10 cellular contexts compared by ENCODE assay signal in genomic region chr1:241637604-241638003, GRCh38. TPM values are rescaled to one million over a fixed set of nuclear protein-coding genes. Genes with fewer than 3 reads are reported as not detected.
A peak's percentile ranks its signal among the peaks of the same experiment; 100 is the strongest.
DNase-seq lines count a peak whose midpoint lies in the region; ATAC-seq, FAIRE-seq and TF ChIP-seq lines count a peak whose summit lies in the region.
"Had no signal": no experiment of that assay in that cellular context is flagged by ENCODE, and none has a peak within 500 bp of the region (broad histone marks: within the 10 kb centered on the region; RNA-seq: fewer than 3 reads in every experiment).

No MANE protein-coding gene starts in this region.

- 83% methylated on average over 4 of the region's 4 CpGs for WGBS in HepG2 (ENCODE audit: low lambda C conversion rate)
- 53% methylated on average over 2 of the region's 4 CpGs for WGBS in right lobe of liver (ENCODE audit: insufficient coverage, low coverage, low lambda C conversion rate, missing lambda C conversion rate)

- H3K79me2 ChIP-seq in HepG2 (ENCODE audit: insufficient read depth, low read length): peaks cover 24% of the 10 kb centered on the region
- H3K79me2 ChIP-seq in fibroblast of lung (ENCODE audit: control insufficient read depth, insufficient read depth, low read length): peaks cover 19% of the 10 kb centered on the region

- POLR2A ChIA-PET in HepG2 (lab: Yijun Ruan, JAX): no interaction called here

- H4K20me1 ChIP-seq in HepG2 (ENCODE audit: insufficient read depth, low read length) (peaks cover 6% of the 10 kb centered on the region; the same call in 1 of the 2 replicates), fibroblast of lung (ENCODE audit: control insufficient read depth, extremely low read depth, insufficient read depth, low read length) (no peaks in the 10 kb centered on the region)

- peak overlapping the region; percentile 83 for H3K27ac Mint-ChIP-seq in type B pancreatic cell
- H3K27ac Mint-ChIP-seq in effector memory CD8-positive, alpha-beta T cell: no peak overlapping the region

- H3K36me3 ChIP-seq in HepG2 (replicated peaks in 1 of 2; ENCODE audit: control insufficient read depth in 1 of 2, insufficient read depth in 2 of 2, low read length in 2 of 2): peaks cover 2 to 18% of the 10 kb centered on the region in 2 experiments; a peak in 4 of 5 replicates
- peaks cover 0 to 8% (median under 1%) of the 10 kb centered on the region in 4 donors for H3K36me3 ChIP-seq in right lobe of liver
- peaks cover 8% of the 10 kb centered on the region for H3K36me3 ChIP-seq in fibroblast of lung (ENCODE audit: control insufficient read depth, insufficient read depth, low read length)

- H3K27ac ChIP-seq in HepG2 (ENCODE audit: extremely low read length, insufficient read depth, low read length) (no peak overlapping the region), right lobe of liver (no peak overlapping the region), fibroblast of lung (ENCODE audit: insufficient read depth, low read length) (no peak overlapping the region)

- H3K4me1 ChIP-seq in HepG2 (ENCODE audit: insufficient read depth, low read length) (peaks cover 42% of the 10 kb centered on the region), right lobe of liver (peaks cover 0 to 26% (median 5%) of the 10 kb centered on the region in 4 donors), fibroblast of lung (ENCODE audit: control insufficient read depth, extremely low read depth, insufficient read depth, low read length) (peaks cover 3% of the 10 kb centered on the region)

- in situ Hi-C loops in HepG2 (cut with HindIII; ENCODE audit: extremely low pct_ligation_motif_present, low pct_unique_long_range_greater_than_20kb): loop anchor here (10.0 kb wide), 1 partner anchor 113 kb away; no protein-coding TSS in a partner anchor
- in situ Hi-C loops in GM13976 (cut with MboI; ENCODE audit: low sequenced_read_pairs, unreplicated experiment): no loop called here

- peak overlapping the region in 1 of 3 experiments; percentile 85; a peak in 1 of 6 replicates for H3K4me3 ChIP-seq in HepG2 (replicated peaks in 1 of 3; ENCODE audit: insufficient read depth in 1 of 3, low read depth in 2 of 3, low read length in 3 of 3)
- H3K4me3 ChIP-seq in right lobe of liver: no peak overlapping the region
- peak overlapping the region; percentile 5 to 95 (median 58) for H3K4me3 ChIP-seq in fibroblast of lung (replicated peaks in 1 of 4; ENCODE audit: control extremely low read depth in 1 of 4, insufficient read depth in 1 of 4, low read depth in 3 of 4, low read length in 4 of 4)

- TF ChIP-seq CTCF in HepG2 (CRISPR knock-in tag; IDR thresholded peaks at IDR 0.05) (no peak), right lobe of liver (IDR thresholded peaks at IDR 0.05) (no peak), fibroblast of lung (conservative IDR thresholded peaks at IDR 0.05 in 1 of 2, IDR thresholded peaks at IDR 0.05 in 1 of 2; ENCODE audit: low read depth in 1 of 2, low read length in 2 of 2) (no peak), type B pancreatic cell (conservative IDR thresholded peaks at IDR 0.05) (no peak), GM13976 (IDR thresholded peaks at IDR 0.05; ENCODE audit: borderline replicate concordance, control extremely low read depth, extremely low read depth, insufficient read depth, missing control alignments) (no peak)

- H3K9me3 Mint-ChIP-seq in type B pancreatic cell: peaks cover 28% of the 10 kb centered on the region
- no peaks in the 10 kb centered on the region for H3K9me3 Mint-ChIP-seq in effector memory CD8-positive, alpha-beta T cell

- no peaks in the 10 kb centered on the region for H3K27me3 Mint-ChIP-seq in type B pancreatic cell
- no peaks in the 10 kb centered on the region for H3K27me3 Mint-ChIP-seq in effector memory CD8-positive, alpha-beta T cell

- CTCF ChIA-PET in HepG2 (lab: Yijun Ruan, JAX; ENCODE audit: low intra/inter-chr PET ratio, low total read pairs): no interaction called here

- intact Hi-C loops in HepG2 (cut with micrococcal nuclease; ENCODE audit: unreplicated experiment) (no loop called here), right lobe of liver (cut with DNase I) (loop anchor here in 1 of 2 donors (10.0 kb wide), 1 partner anchor 197 kb away; no protein-coding TSS in a partner anchor)

- BruUV-seq in HepG2 (replicated peaks; lab: Mats Ljungman, UMichigan): no TSS peak

- TF ChIP-seq POLR2A in HepG2 (IDR thresholded peaks at IDR 0.05; ENCODE audit: insufficient read depth in 1 of 2, low read depth in 2 of 2, low read length in 2 of 2): no peak
- TF ChIP-seq POLR2A in right lobe of liver (IDR thresholded peaks at IDR 0.05): no peak

- H2AFZ ChIP-seq in HepG2 (ENCODE audit: low read length): no peak overlapping the region
- H2AFZ ChIP-seq in fibroblast of lung (ENCODE audit: low read length): no peak overlapping the region

- peaks cover 34% of the 10 kb centered on the region for H3K36me3 Mint-ChIP-seq in type B pancreatic cell
- peaks cover 3% of the 10 kb centered on the region for H3K36me3 Mint-ChIP-seq in effector memory CD8-positive, alpha-beta T cell (ENCODE audit: insufficient read depth)

- DNase-seq in HepG2 (ENCODE audit: low spot score) (no peak), right lobe of liver (no peak), SKM-1 treated with dmso at 0.1 percent for 144 hours (lab: John Stamatoyannopoulos, UW; ENCODE audit: unreplicated experiment) (peak; percentile 81), fibroblast of lung (ENCODE audit: low read depth in 2 of 2) (peak; percentile 18 to 27), type B pancreatic cell (ENCODE audit: extremely low spot score, unreplicated experiment) (no peak), GM13976 (ENCODE audit: low spot score) (no peak), A172 (ENCODE audit: low spot score) (no peak)
- DNase-seq in effector memory CD8-positive, alpha-beta T cell: no peak
- DNase-seq: NCI-H524 treated with DMSO at 0.1 percent for 48 hours had no signal

- no peak for TF ChIP-seq EP300 in HepG2 (IDR thresholded peaks at IDR 0.05; ENCODE audit: low read depth in 2 of 2, low read length in 2 of 2)
- no peak for TF ChIP-seq EP300 in HepG2 (CRISPR knock-in tag; IDR thresholded peaks at IDR 0.05; ENCODE audit: borderline replicate concordance)

- H3K4me1 Mint-ChIP-seq in type B pancreatic cell (ENCODE audit: unreplicated experiment): peaks cover 25% of the 10 kb centered on the region
- H3K4me1 Mint-ChIP-seq in effector memory CD8-positive, alpha-beta T cell (ENCODE audit: low read depth in 2 of 2): peaks cover 16 to 24% of the 10 kb centered on the region in 2 donors

- H3K9me3 ChIP-seq in HepG2 (ENCODE audit: low read length) (no peaks in the 10 kb centered on the region), right lobe of liver (no peaks in the 10 kb centered on the region), fibroblast of lung (ENCODE audit: control insufficient read depth, insufficient read depth, low read depth, low read length) (no peaks in the 10 kb centered on the region)

- peak overlapping the region; percentile 77 for H3K4me2 ChIP-seq in HepG2 (ENCODE audit: low read depth, low read length)
- peak overlapping the region; percentile 85 for H3K4me2 ChIP-seq in fibroblast of lung (ENCODE audit: extremely low read depth, insufficient read depth, low read length)

- H3K9ac ChIP-seq in HepG2 (ENCODE audit: insufficient read depth, low read depth, low read length) (peak overlapping the region; percentile 38; the same call in 1 of the 2 replicates), fibroblast of lung (ENCODE audit: insufficient read depth, low read length) (no peak overlapping the region)

- ATAC-seq in HepG2: no peak
- no peak for ATAC-seq in right lobe of liver
- ATAC-seq in effector memory CD8-positive, alpha-beta T cell (replicated peaks): no peak

- TF ChIP-seq RAD21 in HepG2 (CRISPR knock-in tag; IDR thresholded peaks at IDR 0.05): no peak

- no peak for FAIRE-seq in HepG2 (lab: Jason Lieb, UNC)

- H3K27me3 ChIP-seq in HepG2 (ENCODE audit: control insufficient read depth in 1 of 2, insufficient read depth in 2 of 2, low read length in 2 of 2) (no peaks in the 10 kb centered on the region; a peak in 1 of 5 replicates), right lobe of liver (no peaks in the 10 kb centered on the region), fibroblast of lung (ENCODE audit: control insufficient read depth, insufficient read depth, low read length) (no peaks in the 10 kb centered on the region)

- H3K4me3 Mint-ChIP-seq in type B pancreatic cell: peak overlapping the region; percentile 90
- H3K4me3 Mint-ChIP-seq in effector memory CD8-positive, alpha-beta T cell: no peak overlapping the region

RNA-seq across cellular contexts. Expression of gene CHML, which starts 2.6 kb away (rescaled TPM):
- total RNA-seq in HepG2 (2016; rRNA removed; fragmentation: Illumina TruSeq; extraction: Trizol) (16.7 and 21.0 TPM in 2 replicates), right lobe of liver (1 to 10 TPM; 2.3 to 6.0 (median 3.9) TPM), fibroblast of lung (7.2 and 11.4 TPM in 2 replicates), type B pancreatic cell (ENCODE audit: low replicate concordance) (15.7 and 24.8 TPM in 2 replicates)
- total RNA-seq in HepG2 (2016; cell fraction: cytosol; rRNA removed; fragmentation: Illumina TruSeq; extraction: Trizol; ENCODE audit: low read depth): 1.2 and 1.5 TPM in 2 replicates
- 15.5 and 19.9 TPM in 2 replicates for total RNA-seq in HepG2 (2016; cell fraction: insoluble cytoplasmic fraction; rRNA removed; fragmentation: Illumina TruSeq; extraction: Trizol)
- total RNA-seq in HepG2 (2016; cell fraction: membrane; rRNA removed; fragmentation: Illumina TruSeq; extraction: Trizol): 7.3 TPM in 2 replicates
- 27.0 and 27.7 TPM in 2 replicates for total RNA-seq in HepG2 (2016; cell fraction: nucleus; rRNA removed; fragmentation: Illumina TruSeq; extraction: Trizol)
- polyA plus RNA-seq in HepG2 (2011; rRNA removed) (5.2 TPM in 2 replicates), fibroblast of lung (10.8 and 16.1 TPM in 2 replicates)
- polyA plus RNA-seq in HepG2 (2011; cell fraction: cytosol; rRNA removed): 2.2 and 2.7 TPM in 2 replicates
- polyA plus RNA-seq in HepG2 (2011; cell fraction: nucleus; rRNA removed): 7.1 and 7.8 TPM in 2 replicates
- 7.1 and 8.1 TPM in 2 replicates for polyA plus RNA-seq in HepG2 (2012)
- polyA plus RNA-seq in HepG2 (2016; cell fraction: cytosol; fragmentation: Illumina TruSeq; extraction: Trizol; ENCODE audit: low read depth): 0.27 and 0.35 TPM in 2 replicates
- polyA plus RNA-seq in HepG2 (2016; cell fraction: insoluble cytoplasmic fraction; fragmentation: Illumina TruSeq; extraction: Trizol; ENCODE audit: low read depth): 9.8 and 11.3 TPM in 2 replicates
- polyA plus RNA-seq in HepG2 (2016; cell fraction: membrane; fragmentation: Illumina TruSeq; extraction: Trizol; ENCODE audit: low read depth): 1.2 and 1.6 TPM in 2 replicates
- 16.7 and 19.0 TPM in 2 replicates for polyA plus RNA-seq in HepG2 (2016; cell fraction: nucleus; fragmentation: Illumina TruSeq; extraction: Trizol; ENCODE audit: insufficient read depth, low read depth)
- polyA minus RNA-seq in HepG2 (2011; rRNA and poly(A)+ RNA removed; ENCODE audit: low replicate concordance): 34.4 and 211 TPM in 2 replicates
- 8.0 and 11.1 TPM in 2 replicates for polyA minus RNA-seq in HepG2 (2011; cell fraction: cytosol; rRNA and poly(A)+ RNA removed)
- 44.5 and 48.6 TPM in 2 replicates for polyA minus RNA-seq in HepG2 (2011; cell fraction: nucleus; rRNA and poly(A)+ RNA removed)
- polyA plus RNA-seq in fibroblast of lung (2012): 7.0 and 12.6 TPM in 2 replicates
- polyA minus RNA-seq in fibroblast of lung (ENCODE audit: low replicate concordance): 16.1 and 22.5 TPM in 2 replicates
- total RNA-seq in A172 (2014; rRNA removed; shearing (Covaris generic)): 45.7 and 55.4 TPM in 2 replicates

RNA-seq across cellular contexts. Expression of gene OPN3, which starts 2.6 kb away (rescaled TPM):
- 17.2 and 17.4 TPM in 2 replicates for total RNA-seq in HepG2 (2016; rRNA removed; fragmentation: Illumina TruSeq; extraction: Trizol)
- total RNA-seq in HepG2 (2016; cell fraction: cytosol; rRNA removed; fragmentation: Illumina TruSeq; extraction: Trizol; ENCODE audit: low read depth): 10.2 and 13.6 TPM in 2 replicates
- total RNA-seq in HepG2 (2016; cell fraction: insoluble cytoplasmic fraction; rRNA removed; fragmentation: Illumina TruSeq; extraction: Trizol): 16.6 and 16.7 TPM in 2 replicates
- total RNA-seq in HepG2 (2016; cell fraction: membrane; rRNA removed; fragmentation: Illumina TruSeq; extraction: Trizol): 27.6 and 32.6 TPM in 2 replicates
- total RNA-seq in HepG2 (2016; cell fraction: nucleus; rRNA removed; fragmentation: Illumina TruSeq; extraction: Trizol): 9.9 and 12.6 TPM in 2 replicates
- 15.8 and 23.0 TPM in 2 replicates for polyA plus RNA-seq in HepG2 (2011; rRNA removed)
- polyA plus RNA-seq in HepG2 (2011; cell fraction: cytosol; rRNA removed): 11.8 and 19.2 TPM in 2 replicates
- 5.3 and 5.8 TPM in 2 replicates for polyA plus RNA-seq in HepG2 (2011; cell fraction: nucleus; rRNA removed)
- polyA plus RNA-seq in HepG2 (2012): 19.0 and 21.9 TPM in 2 replicates
- 16.5 and 18.0 TPM in 2 replicates for polyA plus RNA-seq in HepG2 (2016; cell fraction: cytosol; fragmentation: Illumina TruSeq; extraction: Trizol; ENCODE audit: low read depth)
- 21.8 and 24.0 TPM in 2 replicates for polyA plus RNA-seq in HepG2 (2016; cell fraction: insoluble cytoplasmic fraction; fragmentation: Illumina TruSeq; extraction: Trizol; ENCODE audit: low read depth)
- polyA plus RNA-seq in HepG2 (2016; cell fraction: membrane; fragmentation: Illumina TruSeq; extraction: Trizol; ENCODE audit: low read depth): 30.5 and 31.8 TPM in 2 replicates
- polyA plus RNA-seq in HepG2 (2016; cell fraction: nucleus; fragmentation: Illumina TruSeq; extraction: Trizol; ENCODE audit: insufficient read depth, low read depth): 23.1 and 23.3 TPM in 2 replicates
- 13.5 and 35.7 TPM in 2 replicates for polyA minus RNA-seq in HepG2 (2011; rRNA and poly(A)+ RNA removed; ENCODE audit: low replicate concordance)
- 8.9 and 10.1 TPM in 2 replicates for polyA minus RNA-seq in HepG2 (2011; cell fraction: cytosol; rRNA and poly(A)+ RNA removed)
- polyA minus RNA-seq in HepG2 (2011; cell fraction: nucleus; rRNA and poly(A)+ RNA removed): 7.6 and 10.9 TPM in 2 replicates
- total RNA-seq in right lobe of liver: 10 to 100 TPM; 15.7 to 38.2 (median 28.8) TPM
- 20.3 and 32.5 TPM in 2 replicates for total RNA-seq in fibroblast of lung
- polyA plus RNA-seq in fibroblast of lung: 27.5 and 58.9 TPM in 2 replicates
- 12.9 and 30.8 TPM in 2 replicates for polyA plus RNA-seq in fibroblast of lung (2012)
- polyA minus RNA-seq in fibroblast of lung (ENCODE audit: low replicate concordance): 17.0 and 18.5 TPM in 2 replicates
- 13.1 and 25.6 TPM in 2 replicates for total RNA-seq in type B pancreatic cell (ENCODE audit: low replicate concordance)
- 12.1 and 22.8 TPM in 2 replicates for total RNA-seq in A172 (2014; rRNA removed; shearing (Covaris generic))

RNA-seq across cellular contexts. Expression of gene WDR64, which starts 14.5 kb away (rescaled TPM):
- total RNA-seq in HepG2 (2016; rRNA removed; fragmentation: Illumina TruSeq; extraction: Trizol): not detected in 2 replicates
- total RNA-seq in HepG2 (2016; cell fraction: cytosol; rRNA removed; fragmentation: Illumina TruSeq; extraction: Trizol; ENCODE audit: low read depth): not detected in 2 replicates
- total RNA-seq in HepG2 (2016; cell fraction: insoluble cytoplasmic fraction; rRNA removed; fragmentation: Illumina TruSeq; extraction: Trizol): not detected in 2 replicates
- not detected in 2 replicates for total RNA-seq in HepG2 (2016; cell fraction: membrane; rRNA removed; fragmentation: Illumina TruSeq; extraction: Trizol)
- not detected in 2 replicates for total RNA-seq in HepG2 (2016; cell fraction: nucleus; rRNA removed; fragmentation: Illumina TruSeq; extraction: Trizol)
- not detected in 2 replicates for polyA plus RNA-seq in HepG2 (2011; rRNA removed)
- not detected in 2 replicates for polyA plus RNA-seq in HepG2 (2011; cell fraction: cytosol; rRNA removed)
- not detected in 2 replicates for polyA plus RNA-seq in HepG2 (2011; cell fraction: nucleus; rRNA removed)
- not detected in 2 replicates for polyA plus RNA-seq in HepG2 (2012)
- polyA plus RNA-seq in HepG2 (2016; cell fraction: cytosol; fragmentation: Illumina TruSeq; extraction: Trizol; ENCODE audit: low read depth): not detected in 2 replicates
- polyA plus RNA-seq in HepG2 (2016; cell fraction: insoluble cytoplasmic fraction; fragmentation: Illumina TruSeq; extraction: Trizol; ENCODE audit: low read depth): not detected in 2 replicates
- not detected in 2 replicates for polyA plus RNA-seq in HepG2 (2016; cell fraction: membrane; fragmentation: Illumina TruSeq; extraction: Trizol; ENCODE audit: low read depth)
- polyA plus RNA-seq in HepG2 (2016; cell fraction: nucleus; fragmentation: Illumina TruSeq; extraction: Trizol; ENCODE audit: insufficient read depth, low read depth): not detected in 2 replicates
- polyA minus RNA-seq in HepG2 (2011; rRNA and poly(A)+ RNA removed; ENCODE audit: low replicate concordance): not detected in 2 replicates
- polyA minus RNA-seq in HepG2 (2011; cell fraction: cytosol; rRNA and poly(A)+ RNA removed): not detected in 2 replicates
- not detected in 2 replicates for polyA minus RNA-seq in HepG2 (2011; cell fraction: nucleus; rRNA and poly(A)+ RNA removed)
- total RNA-seq in right lobe of liver: under 1 TPM in 2 of 6 experiments, not detected in 4; 0.17 to 0.27 TPM
- total RNA-seq in fibroblast of lung: not detected in 2 replicates
- not detected in 2 replicates for polyA plus RNA-seq in fibroblast of lung
- polyA plus RNA-seq in fibroblast of lung (2012): not detected in 2 replicates
- polyA minus RNA-seq in fibroblast of lung (ENCODE audit: low replicate concordance): not detected in 2 replicates
- total RNA-seq in type B pancreatic cell (ENCODE audit: low replicate concordance): not detected in 2 replicates
- total RNA-seq in A172 (2014; rRNA removed; shearing (Covaris generic)): not detected in 2 replicates
- total RNA-seq: posterior vena cava had no signal

Comparison
In these comparisons a context has a peak if more than half of its experiments do, and no peak if none do; other contexts are left out.
1. DNase-seq: peak in SKM-1 treated with dmso at 0.1 percent for 144 hours (single experiment) and fibroblast of lung (2 of 2); none in HepG2 (single experiment), right lobe of liver (0 of 3), type B pancreatic cell (single experiment), effector memory CD8-positive, alpha-beta T cell (0 of 3), GM13976 (single experiment) and A172 (single experiment).
2. H3K4me3 ChIP-seq: peak in fibroblast of lung (4 of 4); none in right lobe of liver (0 of 3).